8 cellular contexts compared by ENCODE assay signal in the genomic region with DNA sequence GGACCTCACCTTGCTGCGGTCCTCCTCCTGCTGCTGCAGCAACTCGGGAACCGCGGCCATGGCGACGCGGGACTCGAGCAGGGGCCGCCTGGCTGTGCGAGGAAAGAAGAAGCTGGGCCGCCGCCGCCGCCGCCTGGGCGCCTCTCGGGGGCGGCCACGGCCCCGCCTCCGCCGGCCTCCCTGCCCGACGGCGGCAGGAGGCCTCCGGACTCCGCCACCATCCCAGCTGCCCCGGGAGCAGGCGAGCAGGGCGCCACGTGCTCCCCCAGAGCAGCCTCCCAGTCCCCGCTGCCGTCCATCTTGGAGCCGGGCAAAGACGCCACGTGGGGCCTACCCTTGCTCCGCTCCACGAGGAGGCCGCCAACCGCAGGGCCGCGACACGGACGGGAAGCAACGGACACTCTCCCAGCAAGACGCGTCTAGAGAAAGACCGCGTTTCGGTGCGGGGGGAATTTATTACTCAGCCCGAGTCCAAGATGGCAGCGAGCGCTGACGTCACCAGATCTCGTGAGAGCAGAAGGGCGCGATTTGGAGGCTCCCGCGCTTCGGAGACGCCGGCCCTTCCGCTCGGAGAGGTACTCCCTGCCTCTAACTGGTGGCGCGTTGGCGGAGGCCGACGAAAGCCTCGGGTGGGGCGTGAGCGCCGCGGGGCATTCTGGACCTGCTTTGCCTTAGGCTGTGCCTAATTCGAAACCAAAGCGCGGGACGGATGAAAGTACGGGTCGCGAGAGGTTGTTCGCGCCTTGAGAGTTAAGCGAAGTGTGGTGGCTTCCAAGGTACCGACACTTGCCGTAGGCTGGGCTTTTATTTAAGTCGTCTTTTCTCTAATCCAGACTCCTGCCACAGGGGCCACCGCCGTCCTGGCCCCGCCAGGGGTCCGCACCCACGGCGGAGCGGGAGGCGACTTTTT. TPM values are rescaled to one million over a fixed set of nuclear protein-coding genes. Genes with fewer than 3 reads are reported as not detected.
DNase-seq lines count a peak whose midpoint lies in the region; ATAC-seq and TF ChIP-seq lines count a peak whose summit lies in the region.

A gene with protein sequence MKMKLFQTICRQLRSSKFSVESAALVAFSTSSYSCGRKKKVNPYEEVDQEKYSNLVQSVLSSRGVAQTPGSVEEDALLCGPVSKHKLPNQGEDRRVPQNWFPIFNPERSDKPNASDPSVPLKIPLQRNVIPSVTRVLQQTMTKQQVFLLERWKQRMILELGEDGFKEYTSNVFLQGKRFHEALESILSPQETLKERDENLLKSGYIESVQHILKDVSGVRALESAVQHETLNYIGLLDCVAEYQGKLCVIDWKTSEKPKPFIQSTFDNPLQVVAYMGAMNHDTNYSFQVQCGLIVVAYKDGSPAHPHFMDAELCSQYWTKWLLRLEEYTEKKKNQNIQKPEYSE (plus strand): TSS at position 653 of the 910 bp plus-strand sequence. CDS start 842 bp downstream, outside the sequence.
A gene (minus strand): TSS at position 429 of the 910 bp plus-strand sequence. CDS start 369 bp downstream, at position 60.

- DNase-seq in AG10803 (ENCODE audit: low read depth) (peak; percentile 99), NCI-H460 (ENCODE audit: extremely low read depth, low read depth) (peak; percentile 99), cerebellar nuclear complex (lab: John Stamatoyannopoulos, UW) (peak; percentile 76 to 95), islet precursor cell (peak; percentile 99)
- DNase-seq in activated CD4-positive, CD25-positive, alpha-beta regulatory T cell treated with anti-CD3 and anti-CD28 coated beads, Interleukin-2, amount 50 U/mL, for 72 hours = peak; percentile 99
- DNase-seq in stimulated activated CD4-positive, alpha-beta T cell treated with anti-CD3 and anti-CD28 coated beads, Interleukin-12 subunit alpha, Interleukin-12 subunit beta, amount 100 ng/mL, for 48 hours (ENCODE audit: low read depth in 2 of 3, low spot score in 1 of 3) = peak; percentile 98 to 100 (median 98)

- no peak for TF ChIP-seq CTCF in AG10803 (conservative IDR thresholded peaks at IDR 0.05; ENCODE audit: low read length)

- peak within 1 kb of the TSS; percentile 95 for H3K4me3 ChIP-seq in AG10803 (ENCODE audit: low read length)

- ATAC-seq in GM19043 (IDR thresholded peaks at IDR 0.05; ENCODE audit: low read depth, unreplicated experiment) (peak; percentile 79), HG03378 (IDR thresholded peaks at IDR 0.05; ENCODE audit: unreplicated experiment) (peak; percentile 72)

RNA-seq across cellular contexts. Expression of the first gene that starts in this region (rescaled TPM):
- total RNA-seq in NCI-H460 (2014; rRNA removed; shearing (Covaris generic)) = 27.4 and 28.0 TPM in 2 replicates
- 30.5 and 35.2 TPM in 2 replicates for polyA plus RNA-seq in NCI-H460 (2014; cell fraction: nucleus; rRNA removed)

RNA-seq across cellular contexts. Expression of the second gene that starts in this region (rescaled TPM):
- 209 and 213 TPM in 2 replicates for total RNA-seq in NCI-H460 (2014; rRNA removed; shearing (Covaris generic))
- polyA plus RNA-seq in NCI-H460 (2014; cell fraction: nucleus; rRNA removed) = 439 and 521 TPM in 2 replicates

Comparison
In these comparisons a context has a peak if more than half of its experiments do, and no peak if none do; other contexts are left out.
1. Peak in every context shown above with its lines: DNase-seq, ATAC-seq and H3K4me3 ChIP-seq.